In the genomic region with DNA sequence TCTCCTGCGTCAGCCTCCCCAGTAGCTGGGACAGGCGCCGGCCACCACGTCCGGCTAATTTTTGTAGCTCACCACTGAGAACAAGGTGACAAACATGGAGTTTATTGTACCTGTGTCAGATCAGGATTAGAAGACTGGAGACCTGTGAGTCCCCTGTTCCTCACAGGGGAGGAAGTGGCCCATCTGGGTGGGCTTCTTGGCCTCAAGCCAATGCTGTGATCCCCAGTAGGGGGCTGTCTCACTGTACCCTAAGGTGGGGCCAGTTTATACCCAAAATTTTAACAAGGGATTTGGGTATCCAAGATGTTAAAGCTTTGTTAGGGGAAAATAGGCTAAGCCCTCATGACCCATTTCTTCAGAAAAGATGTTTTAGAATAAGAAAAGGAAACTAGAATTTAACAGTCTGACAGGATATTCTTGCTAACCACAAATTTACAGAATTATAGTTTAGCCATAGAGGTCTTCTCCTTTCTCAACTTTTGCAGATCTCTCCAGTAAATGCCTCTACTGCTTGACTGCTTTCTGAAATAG, we compare ENCODE assay signal across 8 cellular contexts. TPM values are rescaled to one million over a fixed set of nuclear protein-coding genes. Genes with fewer than 3 reads are reported as not detected.
A peak's percentile ranks its signal among the peaks of the same experiment; 100 is the strongest.
DNase-seq lines count a peak whose midpoint lies in the region; ATAC-seq and TF ChIP-seq lines count a peak whose summit lies in the region.

No MANE protein-coding gene starts in this region.

- no peaks in the 10 kb centered on the region for H3K27me3 Mint-ChIP-seq in activated CD8-positive, alpha-beta memory T cell treated with anti-CD3 and anti-CD28 coated beads, Interleukin-2, amount 10 ng/mL, durations not matched to agents 7 days and 5 days
- H3K27me3 Mint-ChIP-seq in T-helper 2 cell treated with Interferon-gamma antibody and Interleukin-4, amounts not matched to agents 5 μg/mL and 100 μg/mL, for 36 hours (ENCODE audit: low read depth): no peaks in the 10 kb centered on the region

- no peak for TF ChIP-seq EP300 in tibial nerve (IDR thresholded peaks at IDR 0.05)

- TF ChIP-seq POLR2A in tibial nerve (IDR thresholded peaks at IDR 0.05): no peak

- H3K9me3 Mint-ChIP-seq in activated CD8-positive, alpha-beta memory T cell treated with anti-CD3 and anti-CD28 coated beads, Interleukin-2, amount 10 ng/mL, durations not matched to agents 7 days and 5 days (ENCODE audit: low read depth): no peaks in the 10 kb centered on the region
- no peaks in the 10 kb centered on the region for H3K9me3 Mint-ChIP-seq in T-helper 2 cell treated with Interferon-gamma antibody and Interleukin-4, amounts not matched to agents 5 μg/mL and 100 μg/mL, for 36 hours

- H3K27me3 ChIP-seq in tibial nerve: no peaks in the 10 kb centered on the region

- WGBS in tibial nerve, 2 donors: 81 to 90% methylated on average over 5 of the region's 5 CpGs

- H3K4me1 Mint-ChIP-seq in activated CD8-positive, alpha-beta memory T cell treated with anti-CD3 and anti-CD28 coated beads, Interleukin-2, amount 10 ng/mL, durations not matched to agents 7 days and 5 days: peaks cover 51% of the 10 kb centered on the region
- H3K4me1 Mint-ChIP-seq in T-helper 2 cell treated with Interferon-gamma antibody and Interleukin-4, amounts not matched to agents 5 μg/mL and 100 μg/mL, for 36 hours (ENCODE audit: low read depth): peaks cover 44% of the 10 kb centered on the region

- H3K27ac ChIP-seq in tibial nerve: peak overlapping the region; percentile 33 to 76 (median 68)

- peak overlapping the region; percentile 75 for H3K4me3 Mint-ChIP-seq in activated CD8-positive, alpha-beta memory T cell treated with anti-CD3 and anti-CD28 coated beads, Interleukin-2, amount 10 ng/mL, durations not matched to agents 7 days and 5 days
- peak overlapping the region; percentile 86 for H3K4me3 Mint-ChIP-seq in T-helper 2 cell treated with Interferon-gamma antibody and Interleukin-4, amounts not matched to agents 5 μg/mL and 100 μg/mL, for 36 hours

- H3K4me3 ChIP-seq in tibial nerve: no peak overlapping the region

- peaks cover 0 to 39% (median 28%) of the 10 kb centered on the region in 4 donors for H3K4me1 ChIP-seq in tibial nerve

- TF ChIP-seq CTCF in tibial nerve (IDR thresholded peaks at IDR 0.05): no peak

- DNase-seq in activated CD8-positive, alpha-beta memory T cell treated with anti-CD3 and anti-CD28 coated beads, Interleukin-2, amount 10 ng/mL, durations not matched to agents 7 days and 5 days: peak; percentile 71
- DNase-seq in activated CD8-positive, alpha-beta memory T cell treated with anti-CD3 and anti-CD28 coated beads, Interleukin-2, amount 50 U/mL, for 48 hours: no peak
- DNase-seq in T-helper 2 cell treated with Interferon-gamma antibody and Interleukin-4, amounts not matched to agents 5 μg/mL and 100 μg/mL, for 36 hours (ENCODE audit: low spot score): no peak
- DNase-seq in left lobe of liver (ENCODE audit: low spot score): no peak
- no peak for DNase-seq in tibial nerve (ENCODE audit: low spot score in 2 of 2)
- no peak for DNase-seq in stimulated activated naive CD4-positive, alpha-beta T cell treated with Interleukin-2 at 50 U/mL for 16 hours (lab: John Stamatoyannopoulos, UW)

- peaks cover 1% of the 10 kb centered on the region for H3K36me3 Mint-ChIP-seq in activated CD8-positive, alpha-beta memory T cell treated with anti-CD3 and anti-CD28 coated beads, Interleukin-2, amount 10 ng/mL, durations not matched to agents 7 days and 5 days
- no peaks in the 10 kb centered on the region for H3K36me3 Mint-ChIP-seq in T-helper 2 cell treated with Interferon-gamma antibody and Interleukin-4, amounts not matched to agents 5 μg/mL and 100 μg/mL, for 36 hours (ENCODE audit: low read depth)

- peak; percentile 65 for ATAC-seq in activated CD8-positive, alpha-beta memory T cell treated with anti-CD3 and anti-CD28 coated beads, Interleukin-2, amount 10 ng/mL, durations not matched to agents 7 days and 5 days
- ATAC-seq in left lobe of liver (peak; percentile 25), HG03097 (IDR thresholded peaks at IDR 0.05; ENCODE audit: low FRiP score, unreplicated experiment) (no peak), GM21825 (IDR thresholded peaks at IDR 0.05; ENCODE audit: unreplicated experiment) (no peak)

- no peaks in the 10 kb centered on the region for H3K9me3 ChIP-seq in tibial nerve

- H3K36me3 ChIP-seq in tibial nerve: no peaks in the 10 kb centered on the region

- CTCF ChIA-PET in activated CD8-positive, alpha-beta memory T cell treated with anti-CD3 and anti-CD28 coated beads, Interleukin-2, amount 10 ng/mL, durations not matched to agents 7 days and 5 days (lab: Charles Lee): interaction anchor here (0.7 to 3.3 kb wide), 15 partner anchors 9 to 192 kb away, joined by 3 to 24 read pairs (median 5); a partner anchor contains a TSS

- H3K27ac Mint-ChIP-seq in activated CD8-positive, alpha-beta memory T cell treated with anti-CD3 and anti-CD28 coated beads, Interleukin-2, amount 10 ng/mL, durations not matched to agents 7 days and 5 days: peak overlapping the region; percentile 95
- H3K27ac Mint-ChIP-seq in T-helper 2 cell treated with Interferon-gamma antibody and Interleukin-4, amounts not matched to agents 5 μg/mL and 100 μg/mL, for 36 hours: peak overlapping the region; percentile 91

RNA-seq across cellular contexts. Expression of a gene that starts 16.3 kb away (rescaled TPM):
- total RNA-seq in activated CD8-positive, alpha-beta memory T cell treated with anti-CD3 and anti-CD28 coated beads, Interleukin-2, amount 10 ng/mL, durations not matched to agents 7 days and 5 days: 100 to 1,000 TPM; 429 to 464 TPM
- total RNA-seq in left lobe of liver (161 TPM), tibial nerve (100 to 1,000 TPM; 157 to 203 (median 188) TPM)

Comparison
In these comparisons a context has a peak if more than half of its experiments do, and no peak if none do; other contexts are left out.
1. ATAC-seq: peak in activated CD8-positive, alpha-beta memory T cell treated with anti-CD3 and anti-CD28 coated beads, Interleukin-2, amount 10 ng/mL, durations not matched to agents 7 days and 5 days (single experiment) and left lobe of liver (single experiment); none in HG03097 (single experiment) and GM21825 (single experiment).